Comparison of ENCODE assay signal across 8 cellular contexts in the genomic region with DNA sequence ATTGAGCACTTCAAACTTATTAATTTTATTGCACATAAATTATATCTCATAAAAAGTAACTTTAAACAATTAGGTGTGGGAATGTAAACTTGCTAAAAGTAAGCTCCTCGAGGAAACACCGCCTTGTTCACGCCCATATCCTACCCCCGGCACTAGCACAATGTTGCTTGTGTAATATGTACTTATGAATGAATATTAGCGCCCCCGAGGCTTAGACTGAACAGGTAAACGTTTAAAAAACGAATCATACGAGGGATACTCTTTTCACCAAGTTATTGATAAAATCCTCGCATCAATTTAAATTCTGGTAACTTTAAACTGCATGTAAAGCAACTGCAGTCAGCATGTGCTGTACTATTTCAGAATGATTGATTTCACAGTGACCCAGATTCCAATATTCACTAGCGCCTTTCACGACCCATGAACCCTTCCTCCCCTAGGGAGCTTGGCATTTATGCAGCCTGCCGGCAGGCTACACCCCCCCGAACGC. TPM values are rescaled to one million over a fixed set of nuclear protein-coding genes. Genes with fewer than 3 reads are reported as not detected.
DNase-seq lines count a peak whose midpoint lies in the region; ATAC-seq and TF ChIP-seq lines count a peak whose summit lies in the region.

No MANE protein-coding gene starts in this region.

- no peak for TF ChIP-seq CTCF in astrocyte of the spinal cord (IDR thresholded peaks at IDR 0.05; ENCODE audit: low read depth, low read length)
- no peak for TF ChIP-seq CTCF in thoracic aorta (IDR thresholded peaks at IDR 0.05)

- intact Hi-C loops in left colon (cut with DNase I, micrococcal nuclease) (no loop called here), posterior vena cava (cut with DNase I) (no loop called here)

- DNase-seq in NOMO-1 (lab: John Stamatoyannopoulos, UW; ENCODE audit: unreplicated experiment in 2 of 2): peak; percentile 18 to 22
- no peak for DNase-seq in NOMO-1 treated with dmso at 0.1 percent for 144 hours (lab: John Stamatoyannopoulos, UW; ENCODE audit: unreplicated experiment)
- DNase-seq in NCI-H146 (lab: John Stamatoyannopoulos, UW): peak; percentile 65
- DNase-seq in astrocyte of the spinal cord (ENCODE audit: low read depth, low spot score): peak; percentile 10
- peak in 1 of 2 donors; percentile 29 for DNase-seq in left colon
- DNase-seq in thoracic aorta (ENCODE audit: low spot score): no peak
- DNase-seq in posterior vena cava (ENCODE audit: low spot score): no peak

- peaks cover 0 to 10% of the 10 kb centered on the region in 2 donors for H3K4me1 ChIP-seq in thoracic aorta (ENCODE audit: control insufficient read depth in 1 of 2, low read depth in 2 of 2)

- peak overlapping the region; percentile 72 for H3K27ac ChIP-seq in thoracic aorta

- in situ Hi-C loops in astrocyte of the spinal cord (cut with HindIII; ENCODE audit: low sequenced_read_pairs): no loop called here

- H3K36me3 ChIP-seq in thoracic aorta: peaks cover 3% of the 10 kb centered on the region

- H3K4me3 ChIP-seq in astrocyte of the spinal cord (ENCODE audit: low read depth, low read length) (peak overlapping the region; percentile 95), thoracic aorta (peak overlapping the region; percentile 89)

- no peaks in the 10 kb centered on the region for H3K27me3 ChIP-seq in thoracic aorta (replicated peaks; ENCODE audit: insufficient read depth)

- ATAC-seq in HG02623 (IDR thresholded peaks at IDR 0.05; ENCODE audit: unreplicated experiment) (peak; percentile 5), left colon (peak; percentile 20), thoracic aorta (ENCODE audit: insufficient number of reproducible peaks, low FRiP score, low read depth) (no peak)

- no peaks in the 10 kb centered on the region for H3K9me3 ChIP-seq in thoracic aorta

RNA-seq across cellular contexts. Expression of gene TFB1M, which starts 0.6 kb away (rescaled TPM):
- total RNA-seq in left colon (10 to 100 TPM; 21.8 to 26.7 TPM), thoracic aorta (10 to 100 TPM in 1 of 2 donors, 1 to 10 TPM in 1; 6.6 to 11.0 TPM), posterior vena cava (10 to 100 TPM; 18.6 to 19.2 TPM)

RNA-seq across cellular contexts. Expression of gene CLDN20, which starts 49.8 kb away (rescaled TPM):
- total RNA-seq in left colon (not detected), thoracic aorta (not detected), posterior vena cava (not detected)

Comparison
In these comparisons a context has a peak if more than half of its experiments do, and no peak if none do; other contexts are left out.
1. DNase-seq: peak in NOMO-1 (2 of 2), NCI-H146 (single experiment) and astrocyte of the spinal cord (single experiment); none in NOMO-1 treated with dmso at 0.1 percent for 144 hours (single experiment), thoracic aorta (single experiment) and posterior vena cava (single experiment).